22 cellular contexts compared by ENCODE assay signal in genomic region chr9:105507096-105507495, GRCh38.
"Had no signal": no experiment of that assay in that cellular context is flagged by ENCODE, and none has a peak within 500 bp of the region (broad histone marks: within the 10 kb centered on the region; RNA-seq: fewer than 3 reads in every experiment).

No MANE protein-coding gene starts in this region.

- H3K27ac ChIP-seq: ascending aorta, epithelial cell of prostate, gastroesophageal sphincter, sigmoid colon, VCaP had no signal

- DNase-seq: activated CD4-positive, alpha-beta T cell treated with anti-CD3 and anti-CD28 coated beads, Interleukin-2, amount 10 ng/mL, durations not matched to agents 24 days and 14 days; activated CD8-positive, alpha-beta T cell treated with anti-CD3 and anti-CD28 coated beads for 36 hours; activated gamma-delta T cell treated with Interleukin-2 at 50 U/mL for 16 hours; activated T-cell treated with anti-CD3 and anti-CD28 coated beads, Interleukin-2, amount 50 U/mL, for 1 hour; central memory CD4-positive, alpha-beta T cell; head of caudate nucleus; islet precursor cell; left cardiac atrium; mesenchymal stem cell; naive thymus-derived CD4-positive, alpha-beta T cell; occipital lobe; sigmoid colon; stimulated activated CD4-positive, alpha-beta T cell treated with anti-CD3 and anti-CD28 coated beads, Interleukin-2, amount 100 ng/mL, for 48 hours; stimulated activated CD8-positive, alpha-beta memory T cell treated with anti-CD3 and anti-CD28 coated beads, Interleukin-4, amount 100 ng/mL, for 48 hours; stimulated activated naive B cell treated with anti-CD40 and anti-IgM and Interleukin-4, amounts not matched to agents 10 μg/mL and 1 μg/mL and 100 μg/mL, for 72 hours; T-cell had no signal

- H3K4me1 ChIP-seq: ascending aorta, gastroesophageal sphincter had no signal

- H3K9me3 ChIP-seq: ascending aorta, gastroesophageal sphincter, sigmoid colon had no signal

- H3K4me3 ChIP-seq: ascending aorta, gastroesophageal sphincter, sigmoid colon had no signal

- ATAC-seq: activated CD4-positive, CD25-positive, alpha-beta regulatory T cell treated with anti-CD3 and anti-CD28 coated beads, Interleukin-2, amount 50 U/mL, for 24 hours; activated CD8-positive, alpha-beta T cell treated with anti-CD3 and anti-CD28 coated beads for 36 hours; activated naive CD4-positive, alpha-beta T cell treated with anti-CD3 and anti-CD28 coated beads, Interleukin-2, amount 50 U/mL, for 72 hours; gastroesophageal sphincter; left cardiac atrium; naive thymus-derived CD4-positive, alpha-beta T cell; stimulated activated naive B cell treated with anti-CD40 and anti-IgM and Interleukin-4, amounts not matched to agents 10 μg/mL and 1 μg/mL and 100 μg/mL, for 72 hours; T-cell had no signal

- H3K27me3 ChIP-seq: ascending aorta, gastroesophageal sphincter, sigmoid colon had no signal
